ENCODE assay signal across 8 cellular contexts in genomic region chr14:69666698-69667211, GRCh38. TPM values are rescaled to one million over a fixed set of nuclear protein-coding genes. Genes with fewer than 3 reads are reported as not detected.
DNase-seq lines count a peak whose midpoint lies in the region; ATAC-seq, FAIRE-seq and TF ChIP-seq lines count a peak whose summit lies in the region.
"Had no signal": no experiment of that assay in that cellular context is flagged by ENCODE, and none has a peak within 500 bp of the region (broad histone marks: within the 10 kb centered on the region; RNA-seq: fewer than 3 reads in every experiment).

No MANE protein-coding gene starts in this region.

- no peak for DNase-seq in GM12892 (ENCODE audit: insufficient read length)
- DNase-seq in activated CD4-positive, alpha-beta memory T cell treated with anti-CD3 and anti-CD28 coated beads, Interleukin-2, amount 10 ng/mL, durations not matched to agents 7 days and 5 days, result no peak
- no peak for DNase-seq in immature natural killer cell
- no peak for DNase-seq in stimulated activated naive B cell treated with anti-CD40 and anti-IgM and Interleukin-4, amounts not matched to agents 10 μg/mL and 1 μg/mL and 100 μg/mL, for 72 hours
- DNase-seq in NCI-H1694 (lab: John Stamatoyannopoulos, UW), result no peak
- DNase-seq in NCI-H2196 treated with DMSO at 0.1 percent for 48 hours (lab: John Stamatoyannopoulos, UW; ENCODE audit: unreplicated experiment), result no peak
- no peak for DNase-seq in cerebellar nuclear complex (lab: John Stamatoyannopoulos, UW)
- DNase-seq: brain microvascular endothelial cell had no signal

- peak overlapping the region; percentile 53 for H3K4me3 Mint-ChIP-seq in activated CD4-positive, alpha-beta memory T cell treated with anti-CD3 and anti-CD28 coated beads, Interleukin-2, amount 10 ng/mL, durations not matched to agents 7 days and 5 days
- H3K4me3 Mint-ChIP-seq in immature natural killer cell, result peak overlapping the region in 2 of 5 donors; percentile 14 to 26
- H3K4me3 Mint-ChIP-seq in stimulated activated naive B cell treated with anti-CD40 and anti-IgM and Interleukin-4, amounts not matched to agents 10 μg/mL and 1 μg/mL and 100 μg/mL, for 72 hours, result peak overlapping the region in 1 of 2 donors; percentile 31

- CTCF ChIA-PET in activated CD4-positive, alpha-beta memory T cell treated with anti-CD3 and anti-CD28 coated beads, Interleukin-2, amount 10 ng/mL, durations not matched to agents 7 days and 5 days (lab: Charles Lee), result interaction anchor here (1.3 to 1.8 kb wide), 4 partner anchors 18 to 55 kb away, joined by 3 to 4 read pairs (median 4); partner anchors contain the start of gene SUSD6

- peak; percentile 5 for FAIRE-seq in GM12892 (lab: Jason Lieb, UNC)

- no peak for ATAC-seq in stimulated activated naive B cell treated with anti-CD40 and anti-IgM and Interleukin-4, amounts not matched to agents 10 μg/mL and 1 μg/mL and 100 μg/mL, for 72 hours (replicated peaks)

- H3K27ac Mint-ChIP-seq in activated CD4-positive, alpha-beta memory T cell treated with anti-CD3 and anti-CD28 coated beads, Interleukin-2, amount 10 ng/mL, durations not matched to agents 7 days and 5 days, result peak overlapping the region; percentile 79
- H3K27ac Mint-ChIP-seq in immature natural killer cell, result peak overlapping the region in 5 of 6 donors; percentile 29 to 69 (median 56)
- peak overlapping the region; percentile 75 for H3K27ac Mint-ChIP-seq in stimulated activated naive B cell treated with anti-CD40 and anti-IgM and Interleukin-4, amounts not matched to agents 10 μg/mL and 1 μg/mL and 100 μg/mL, for 72 hours

- POLR2A ChIA-PET in activated CD4-positive, alpha-beta memory T cell treated with anti-CD3 and anti-CD28 coated beads, Interleukin-2, amount 10 ng/mL, durations not matched to agents 7 days and 5 days (lab: Charles Lee), result interaction anchor here (0.6 to 2.8 kb wide), 3 partner anchors 8 to 41 kb away, joined by 3 to 9 read pairs (median 3); no protein-coding TSS in a partner anchor

- H3K4me1 Mint-ChIP-seq in activated CD4-positive, alpha-beta memory T cell treated with anti-CD3 and anti-CD28 coated beads, Interleukin-2, amount 10 ng/mL, durations not matched to agents 7 days and 5 days, result peaks cover 91% of the 10 kb centered on the region
- peaks cover 92 to 99% of the 10 kb centered on the region in 2 donors for H3K4me1 Mint-ChIP-seq in immature natural killer cell
- H3K4me1 Mint-ChIP-seq in stimulated activated naive B cell treated with anti-CD40 and anti-IgM and Interleukin-4, amounts not matched to agents 10 μg/mL and 1 μg/mL and 100 μg/mL, for 72 hours, result peaks cover 75 to 97% of the 10 kb centered on the region in 2 donors

- H3K9me3 Mint-ChIP-seq in activated CD4-positive, alpha-beta memory T cell treated with anti-CD3 and anti-CD28 coated beads, Interleukin-2, amount 10 ng/mL, durations not matched to agents 7 days and 5 days, result no peaks in the 10 kb centered on the region
- H3K9me3 Mint-ChIP-seq in immature natural killer cell, result no peaks in the 10 kb centered on the region
- peaks cover 2 to 7% of the 10 kb centered on the region in 2 donors for H3K9me3 Mint-ChIP-seq in stimulated activated naive B cell treated with anti-CD40 and anti-IgM and Interleukin-4, amounts not matched to agents 10 μg/mL and 1 μg/mL and 100 μg/mL, for 72 hours

- H3K36me3 Mint-ChIP-seq in activated CD4-positive, alpha-beta memory T cell treated with anti-CD3 and anti-CD28 coated beads, Interleukin-2, amount 10 ng/mL, durations not matched to agents 7 days and 5 days (ENCODE audit: low read depth), result peaks cover 75% of the 10 kb centered on the region
- peaks cover 0 to 5% (median 3%) of the 10 kb centered on the region in 3 donors for H3K36me3 Mint-ChIP-seq in immature natural killer cell
- peaks cover 35 to 77% of the 10 kb centered on the region in 2 donors for H3K36me3 Mint-ChIP-seq in stimulated activated naive B cell treated with anti-CD40 and anti-IgM and Interleukin-4, amounts not matched to agents 10 μg/mL and 1 μg/mL and 100 μg/mL, for 72 hours

- no peak for TF ChIP-seq POLR2A in GM12892 (IDR thresholded peaks at IDR 0.05; ENCODE audit: low read depth, low read length)

- H3K27me3 Mint-ChIP-seq in activated CD4-positive, alpha-beta memory T cell treated with anti-CD3 and anti-CD28 coated beads, Interleukin-2, amount 10 ng/mL, durations not matched to agents 7 days and 5 days, result no peaks in the 10 kb centered on the region
- peaks cover 0 to 2% (median 2%) of the 10 kb centered on the region in 3 donors for H3K27me3 Mint-ChIP-seq in immature natural killer cell (ENCODE audit: low read depth in 3 of 3)
- no peaks in the 10 kb centered on the region for H3K27me3 Mint-ChIP-seq in stimulated activated naive B cell treated with anti-CD40 and anti-IgM and Interleukin-4, amounts not matched to agents 10 μg/mL and 1 μg/mL and 100 μg/mL, for 72 hours

RNA-seq across cellular contexts. Expression of gene SUSD6, which starts 55.4 kb away (rescaled TPM):
- 19.0 TPM for polyA plus RNA-seq in GM12892 (2012; ENCODE audit: missing spikeins)
- total RNA-seq in activated CD4-positive, alpha-beta memory T cell treated with anti-CD3 and anti-CD28 coated beads, Interleukin-2, amount 10 ng/mL, durations not matched to agents 7 days and 5 days, result 10 to 100 TPM; 63.4 to 65.2 TPM
- polyA plus RNA-seq in immature natural killer cell, result 10 to 100 TPM; 13.0 to 24.1 (median 15.5) TPM
